1 cellular context compared by ENCODE assay signal in genomic region chr2:128424406-128424805, GRCh38.
TF ChIP-seq lines count a peak whose summit lies in the region.

No MANE protein-coding gene starts in this region.

TF ChIP-seq in GM23338, 12 proteins besides CTCF, POLR2A, EP300 and RAD21 (continued from another document):
- TF ChIP-seq ZNF462 (CRISPR knock-in tag; IDR thresholded peaks at IDR 0.05), result no peak
